ENCODE assay signal across 18 cellular contexts in genomic region chr17:27783951-27784350, GRCh38. TPM values are rescaled to one million over a fixed set of nuclear protein-coding genes. Genes with fewer than 3 reads are reported as not detected.
DNase-seq lines count a peak whose midpoint lies in the region; ATAC-seq, FAIRE-seq and TF ChIP-seq lines count a peak whose summit lies in the region.
"Had no signal": no experiment of that assay in that cellular context is flagged by ENCODE, and none has a peak within 500 bp of the region (broad histone marks: within the 10 kb centered on the region; RNA-seq: fewer than 3 reads in every experiment).

No MANE protein-coding gene starts in this region.

- peak overlapping the region; percentile 5 for H3K27ac Mint-ChIP-seq in astrocyte (ENCODE audit: unreplicated experiment)
- H3K27ac Mint-ChIP-seq: CD4-positive, CD25-positive, alpha-beta regulatory T cell had no signal

- H3K27ac ChIP-seq in BLaER1 treated with 17β-estradiol and CSF1 and Interleukin-3, amounts not matched to agents 10 nM and 100 nM, result peak overlapping the region in 10 of 11 experiments; percentile 26 to 91 (median 82); a peak in 18 of 22 replicates
- H3K27ac ChIP-seq in astrocyte (ENCODE audit: low read depth, low read length), result no peak overlapping the region

- DNase-seq in astrocyte (ENCODE audit: low read depth) (peak; percentile 12), iris pigment epithelial cell (ENCODE audit: low read depth) (peak; percentile 29), NOMO-1 treated with DMSO at 0.1 percent for 48 hours (lab: John Stamatoyannopoulos, UW; ENCODE audit: unreplicated experiment) (no peak), GM12892 (ENCODE audit: insufficient read length) (no peak)
- DNase-seq: Calu3; CD4-positive, CD25-positive, alpha-beta regulatory T cell; DMS79; IMR-90; KBM-7 had no signal

- no peak for TF ChIP-seq POLR2A in GM12892 (IDR thresholded peaks at IDR 0.05; ENCODE audit: low read depth, low read length)

- H3K27me3 Mint-ChIP-seq in astrocyte (ENCODE audit: low read depth, unreplicated experiment), result peaks cover 24% of the 10 kb centered on the region

- H3K36me3 ChIP-seq in BLaER1 treated with 17β-estradiol and CSF1 and Interleukin-3, amounts not matched to agents 10 nM and 100 nM, result 0 out of 22 replicates have a peak, but pooled peaks cover 0 to 5% (median 0%) of the 10 kb centered on the region in 11 experiments
- no peaks in the 10 kb centered on the region for H3K36me3 ChIP-seq in astrocyte (ENCODE audit: insufficient read depth, low read length)
- H3K36me3 ChIP-seq: HAP-1 had no signal

- H3K4me2 ChIP-seq in BLaER1 treated with 17β-estradiol and CSF1 and Interleukin-3, amounts not matched to agents 10 nM and 100 nM, result peak overlapping the region; percentile 70 to 90 (median 81); a peak in 21 of 22 replicates
- no peak overlapping the region for H3K4me2 ChIP-seq in astrocyte (ENCODE audit: low read length)

- no peaks in the 10 kb centered on the region for H3K27me3 ChIP-seq in BLaER1 treated with 17β-estradiol and CSF1 and Interleukin-3, amounts not matched to agents 10 nM and 100 nM
- H3K27me3 ChIP-seq in astrocyte (ENCODE audit: insufficient read depth, low read length), result peaks cover 2% of the 10 kb centered on the region

- no peak for TF ChIP-seq CTCF in astrocyte (IDR thresholded peaks at IDR 0.05; ENCODE audit: insufficient read depth, low read depth, low read length)

- no peak for ATAC-seq in GM19397 (IDR thresholded peaks at IDR 0.05; ENCODE audit: unreplicated experiment)
- ATAC-seq in HG03520 (IDR thresholded peaks at IDR 0.05; ENCODE audit: unreplicated experiment), result no peak
- ATAC-seq: GM12878 had no signal

- no peaks in the 10 kb centered on the region for H4K20me1 ChIP-seq in BLaER1 treated with 17β-estradiol and CSF1 and Interleukin-3, amounts not matched to agents 10 nM and 100 nM
- no peaks in the 10 kb centered on the region for H4K20me1 ChIP-seq in astrocyte (ENCODE audit: insufficient read depth, low read length)

- peak overlapping the region in 7 of 11 experiments; percentile 52 to 74 (median 60); a peak in 13 of 22 replicates for H3K9ac ChIP-seq in BLaER1 treated with 17β-estradiol and CSF1 and Interleukin-3, amounts not matched to agents 10 nM and 100 nM
- H3K9ac ChIP-seq in astrocyte (ENCODE audit: low read length), result no peak overlapping the region

- peaks cover 5% of the 10 kb centered on the region for H3K4me1 Mint-ChIP-seq in astrocyte (ENCODE audit: low read depth, unreplicated experiment)
- H3K4me1 Mint-ChIP-seq: CD4-positive, CD25-positive, alpha-beta regulatory T cell had no signal

- no peak overlapping the region for H2AFZ ChIP-seq in astrocyte (ENCODE audit: low read depth, low read length)

- H3K4me1 ChIP-seq in BLaER1 treated with 17β-estradiol and CSF1 and Interleukin-3, amounts not matched to agents 10 nM and 100 nM, result peaks cover 23 to 56% (median 42%) of the 10 kb centered on the region in 10 experiments
- no peaks in the 10 kb centered on the region for H3K4me1 ChIP-seq in astrocyte (ENCODE audit: insufficient read depth, low read length)
- H3K4me1 ChIP-seq: HAP-1 had no signal

- H3K9me3 ChIP-seq in BLaER1 treated with 17β-estradiol and CSF1 and Interleukin-3, amounts not matched to agents 10 nM and 100 nM (replicated peaks in 1 of 11), result no peaks in the 10 kb centered on the region
- no peaks in the 10 kb centered on the region for H3K9me3 ChIP-seq in astrocyte (ENCODE audit: insufficient read depth, low read depth, low read length)
- H3K9me3 ChIP-seq: HAP-1 had no signal

- peak overlapping the region; percentile 14 for H3K4me3 Mint-ChIP-seq in astrocyte (ENCODE audit: unreplicated experiment)
- H3K4me3 Mint-ChIP-seq: CD4-positive, CD25-positive, alpha-beta regulatory T cell had no signal

- H3K79me2 ChIP-seq in astrocyte (ENCODE audit: insufficient read depth, low read length), result no peaks in the 10 kb centered on the region

- no peaks in the 10 kb centered on the region for H3K36me3 Mint-ChIP-seq in astrocyte (ENCODE audit: low read depth, unreplicated experiment)
- H3K36me3 Mint-ChIP-seq: CD4-positive, CD25-positive, alpha-beta regulatory T cell had no signal

- H3K9me3 Mint-ChIP-seq in astrocyte (ENCODE audit: unreplicated experiment), result peaks cover 2% of the 10 kb centered on the region
- H3K9me3 Mint-ChIP-seq: CD4-positive, CD25-positive, alpha-beta regulatory T cell had no signal

- FAIRE-seq in astrocyte (lab: Jason Lieb, UNC), result no peak
- FAIRE-seq in GM12892 (lab: Jason Lieb, UNC), result no peak
- FAIRE-seq: A204.1, GM12878, H1 had no signal

- H3K4me3 ChIP-seq in BLaER1 treated with 17β-estradiol and CSF1 and Interleukin-3, amounts not matched to agents 10 nM and 100 nM, result no peak overlapping the region
- no peak overlapping the region for H3K4me3 ChIP-seq in astrocyte (ENCODE audit: insufficient read depth, low read depth, low read length)
- H3K4me3 ChIP-seq: GM12878, HAP-1 had no signal

RNA-seq across cellular contexts. Expression of gene NOS2, which starts 16.4 kb away (rescaled TPM):
- total RNA-seq in astrocyte, result 0.07 and 0.09 TPM in 2 replicates
- not detected for polyA plus RNA-seq in GM12892 (2012; ENCODE audit: missing spikeins)
- total RNA-seq: Calu3, HT-29 had no signal
- polyA plus RNA-seq: AG04450; CD4-positive, CD25-positive, alpha-beta regulatory T cell; IMR-90 had no signal

Comparison
In these comparisons a context has a peak if more than half of its experiments do, and no peak if none do; other contexts are left out.
1. DNase-seq: peak in astrocyte (single experiment) and iris pigment epithelial cell (single experiment); none in NOMO-1 treated with DMSO at 0.1 percent for 48 hours (single experiment) and GM12892 (single experiment).